1 cellular context compared by ENCODE assay signal in genomic region chr10:43137971-43138756, GRCh38.
TF ChIP-seq lines count a peak whose summit lies in the region.

A gene with protein sequence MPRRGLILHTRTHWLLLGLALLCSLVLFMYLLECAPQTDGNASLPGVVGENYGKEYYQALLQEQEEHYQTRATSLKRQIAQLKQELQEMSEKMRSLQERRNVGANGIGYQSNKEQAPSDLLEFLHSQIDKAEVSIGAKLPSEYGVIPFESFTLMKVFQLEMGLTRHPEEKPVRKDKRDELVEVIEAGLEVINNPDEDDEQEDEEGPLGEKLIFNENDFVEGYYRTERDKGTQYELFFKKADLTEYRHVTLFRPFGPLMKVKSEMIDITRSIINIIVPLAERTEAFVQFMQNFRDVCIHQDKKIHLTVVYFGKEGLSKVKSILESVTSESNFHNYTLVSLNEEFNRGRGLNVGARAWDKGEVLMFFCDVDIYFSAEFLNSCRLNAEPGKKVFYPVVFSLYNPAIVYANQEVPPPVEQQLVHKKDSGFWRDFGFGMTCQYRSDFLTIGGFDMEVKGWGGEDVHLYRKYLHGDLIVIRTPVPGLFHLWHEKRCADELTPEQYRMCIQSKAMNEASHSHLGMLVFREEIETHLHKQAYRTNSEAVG (plus strand): TSS chr10:43138445. CDS start chr10:43155150, 16,705 bp downstream.

TF ChIP-seq in K562, 482 proteins besides CTCF, POLR2A, EP300 and RAD21 (continued from another document and continues in another):
- TF ChIP-seq DMBX1 (CRISPR knock-in tag; IDR thresholded peaks at IDR 0.05; ENCODE audit: borderline replicate concordance) = no peak
- no peak for TF ChIP-seq ATF3 (IDR thresholded peaks at IDR 0.05)
- no peak for TF ChIP-seq ATF3 (CRISPR knock-in tag; conservative IDR thresholded peaks at IDR 0.05)
- 0 out of 2 replicates have a peak, but pooled peaks have one; percentile 48 for TF ChIP-seq KDM2B (CRISPR knock-in tag; IDR thresholded peaks at IDR 0.05)
- TF ChIP-seq THAP7 (CRISPR knock-in tag; IDR thresholded peaks at IDR 0.05) = no peak; the same call in 1 of the 2 replicates
- peak; percentile 48; the same call in 1 of the 2 replicates for TF ChIP-seq ETV1 (tag; conservative IDR thresholded peaks at IDR 0.05; ENCODE audit: low read depth)
- no peak for TF ChIP-seq FOXK2 (conservative IDR thresholded peaks at IDR 0.05 in 1 of 2, IDR thresholded peaks at IDR 0.05 in 1 of 2; ENCODE audit: low read depth in 2 of 2)
- no peak for TF ChIP-seq ZFP1 (CRISPR knock-in tag; IDR thresholded peaks at IDR 0.05)
- no peak for TF ChIP-seq HDAC3 (IDR thresholded peaks at IDR 0.05; ENCODE audit: borderline replicate concordance, partially characterized antibody)
- TF ChIP-seq ZNF24 (IDR thresholded peaks at IDR 0.05) = no peak
- TF ChIP-seq ZKSCAN1 (IDR thresholded peaks at IDR 0.05; ENCODE audit: low read depth, low read length) = no peak
- TF ChIP-seq ZNF143 (CRISPR knock-in tag; IDR thresholded peaks at IDR 0.05) = no peak
- TF ChIP-seq FOXP1 (CRISPR knock-in tag; IDR thresholded peaks at IDR 0.05) = peak; percentile 41; the same call in 1 of the 2 replicates
- no peak for TF ChIP-seq U2AF1 (optimal IDR thresholded peaks at IDR 0.05; ENCODE audit: low read depth, low read length)
- TF ChIP-seq, protein P1, sequence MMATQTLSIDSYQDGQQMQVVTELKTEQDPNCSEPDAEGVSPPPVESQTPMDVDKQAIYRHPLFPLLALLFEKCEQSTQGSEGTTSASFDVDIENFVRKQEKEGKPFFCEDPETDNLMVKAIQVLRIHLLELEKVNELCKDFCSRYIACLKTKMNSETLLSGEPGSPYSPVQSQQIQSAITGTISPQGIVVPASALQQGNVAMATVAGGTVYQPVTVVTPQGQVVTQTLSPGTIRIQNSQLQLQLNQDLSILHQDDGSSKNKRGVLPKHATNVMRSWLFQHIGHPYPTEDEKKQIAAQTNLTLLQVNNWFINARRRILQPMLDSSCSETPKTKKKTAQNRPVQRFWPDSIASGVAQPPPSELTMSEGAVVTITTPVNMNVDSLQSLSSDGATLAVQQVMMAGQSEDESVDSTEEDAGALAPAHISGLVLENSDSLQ (IDR thresholded peaks at IDR 0.05) = no peak
- TF ChIP-seq RCOR1 (IDR thresholded peaks at IDR 0.05; ENCODE audit: borderline replicate concordance in 1 of 2, low read depth in 2 of 2, low read length in 2 of 2) = peak in 1 of 2 experiments; percentile 66; a peak in 2 of 4 replicates
- TF ChIP-seq ZNF766 (CRISPR knock-in tag; conservative IDR thresholded peaks at IDR 0.05) = peak; percentile 77
- no peak for TF ChIP-seq FOXK1 (CRISPR knock-in tag; IDR thresholded peaks at IDR 0.05; ENCODE audit: borderline replicate concordance)
- no peak for TF ChIP-seq NFIX (CRISPR knock-in tag; IDR thresholded peaks at IDR 0.05; ENCODE audit: low read depth)
- no peak for TF ChIP-seq MTA1 (IDR thresholded peaks at IDR 0.05; ENCODE audit: borderline replicate concordance)
- no peak for TF ChIP-seq NCOA2 (IDR thresholded peaks at IDR 0.05; ENCODE audit: partially characterized antibody in 2 of 2)
- peak; percentile 61; the same call in 1 of the 2 replicates for TF ChIP-seq TFAP4 (CRISPR knock-in tag; IDR thresholded peaks at IDR 0.05; ENCODE audit: borderline replicate concordance)
- peak; percentile 76 for TF ChIP-seq MYC (IDR thresholded peaks at IDR 0.05; ENCODE audit: low read depth, low read length)
- TF ChIP-seq MYC (CRISPR knock-in tag; IDR thresholded peaks at IDR 0.05; ENCODE audit: borderline replicate concordance, low read depth) = no peak
- TF ChIP-seq GTF2F1 (IDR thresholded peaks at IDR 0.05; ENCODE audit: low read depth, low read length) = no peak
- no peak for TF ChIP-seq FUS (optimal IDR thresholded peaks at IDR 0.05; ENCODE audit: low read depth, low read length)
- peak in 2 of 3 experiments; percentile 22 to 65 for TF ChIP-seq YY1 (IDR thresholded peaks at IDR 0.05; ENCODE audit: borderline replicate concordance in 1 of 3, control insufficient read depth in 1 of 3, extremely low read depth in 1 of 3, insufficient read depth in 3 of 3, insufficient read length in 1 of 3, insufficient replicate concordance in 2 of 3, low read depth in 1 of 3, low read length in 2 of 3)
- TF ChIP-seq POLR2AphosphoS5 (IDR thresholded peaks at IDR 0.05; ENCODE audit: control insufficient read depth, insufficient read depth, low read depth, low read length) = no peak
- peak; percentile 65 for TF ChIP-seq ELF1 (tag; IDR thresholded peaks at IDR 0.05)
- TF ChIP-seq GATAD2B (IDR thresholded peaks at IDR 0.05; ENCODE audit: borderline replicate concordance) = peak; percentile 92
- no peak for TF ChIP-seq ZNF584 (CRISPR knock-in tag; IDR thresholded peaks at IDR 0.05; ENCODE audit: low read depth)
- TF ChIP-seq MED1 (CRISPR knock-in tag; IDR thresholded peaks at IDR 0.05; ENCODE audit: borderline replicate concordance) = no peak
- no peak for TF ChIP-seq XRCC5 (IDR thresholded peaks at IDR 0.05; ENCODE audit: low read depth, low read length)
- TF ChIP-seq BACH1 (tag; IDR thresholded peaks at IDR 0.05) = no peak
- no peak for TF ChIP-seq ZNF184 (CRISPR knock-in tag; IDR thresholded peaks at IDR 0.05)
- no peak for TF ChIP-seq DACH1 (IDR thresholded peaks at IDR 0.05; ENCODE audit: partially characterized antibody)
- TF ChIP-seq SMAD1 (IDR thresholded peaks at IDR 0.05; ENCODE audit: low read depth, low read length, partially characterized antibody) = no peak
- TF ChIP-seq ZNF395 (CRISPR knock-in tag; IDR thresholded peaks at IDR 0.05) = peak; percentile 80; the same call in 1 of the 2 replicates
- TF ChIP-seq ATF6 (CRISPR knock-in tag; IDR thresholded peaks at IDR 0.05) = no peak
- TF ChIP-seq, protein P2, sequence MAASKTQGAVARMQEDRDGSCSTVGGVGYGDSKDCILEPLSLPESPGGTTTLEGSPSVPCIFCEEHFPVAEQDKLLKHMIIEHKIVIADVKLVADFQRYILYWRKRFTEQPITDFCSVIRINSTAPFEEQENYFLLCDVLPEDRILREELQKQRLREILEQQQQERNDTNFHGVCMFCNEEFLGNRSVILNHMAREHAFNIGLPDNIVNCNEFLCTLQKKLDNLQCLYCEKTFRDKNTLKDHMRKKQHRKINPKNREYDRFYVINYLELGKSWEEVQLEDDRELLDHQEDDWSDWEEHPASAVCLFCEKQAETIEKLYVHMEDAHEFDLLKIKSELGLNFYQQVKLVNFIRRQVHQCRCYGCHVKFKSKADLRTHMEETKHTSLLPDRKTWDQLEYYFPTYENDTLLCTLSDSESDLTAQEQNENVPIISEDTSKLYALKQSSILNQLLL (CRISPR knock-in tag; IDR thresholded peaks at IDR 0.05; ENCODE audit: borderline replicate concordance) = no peak
- no peak for TF ChIP-seq ZNF311 (CRISPR knock-in tag; IDR thresholded peaks at IDR 0.05)
- TF ChIP-seq ZNF174 (CRISPR knock-in tag; IDR thresholded peaks at IDR 0.05) = no peak
- TF ChIP-seq, protein P3, sequence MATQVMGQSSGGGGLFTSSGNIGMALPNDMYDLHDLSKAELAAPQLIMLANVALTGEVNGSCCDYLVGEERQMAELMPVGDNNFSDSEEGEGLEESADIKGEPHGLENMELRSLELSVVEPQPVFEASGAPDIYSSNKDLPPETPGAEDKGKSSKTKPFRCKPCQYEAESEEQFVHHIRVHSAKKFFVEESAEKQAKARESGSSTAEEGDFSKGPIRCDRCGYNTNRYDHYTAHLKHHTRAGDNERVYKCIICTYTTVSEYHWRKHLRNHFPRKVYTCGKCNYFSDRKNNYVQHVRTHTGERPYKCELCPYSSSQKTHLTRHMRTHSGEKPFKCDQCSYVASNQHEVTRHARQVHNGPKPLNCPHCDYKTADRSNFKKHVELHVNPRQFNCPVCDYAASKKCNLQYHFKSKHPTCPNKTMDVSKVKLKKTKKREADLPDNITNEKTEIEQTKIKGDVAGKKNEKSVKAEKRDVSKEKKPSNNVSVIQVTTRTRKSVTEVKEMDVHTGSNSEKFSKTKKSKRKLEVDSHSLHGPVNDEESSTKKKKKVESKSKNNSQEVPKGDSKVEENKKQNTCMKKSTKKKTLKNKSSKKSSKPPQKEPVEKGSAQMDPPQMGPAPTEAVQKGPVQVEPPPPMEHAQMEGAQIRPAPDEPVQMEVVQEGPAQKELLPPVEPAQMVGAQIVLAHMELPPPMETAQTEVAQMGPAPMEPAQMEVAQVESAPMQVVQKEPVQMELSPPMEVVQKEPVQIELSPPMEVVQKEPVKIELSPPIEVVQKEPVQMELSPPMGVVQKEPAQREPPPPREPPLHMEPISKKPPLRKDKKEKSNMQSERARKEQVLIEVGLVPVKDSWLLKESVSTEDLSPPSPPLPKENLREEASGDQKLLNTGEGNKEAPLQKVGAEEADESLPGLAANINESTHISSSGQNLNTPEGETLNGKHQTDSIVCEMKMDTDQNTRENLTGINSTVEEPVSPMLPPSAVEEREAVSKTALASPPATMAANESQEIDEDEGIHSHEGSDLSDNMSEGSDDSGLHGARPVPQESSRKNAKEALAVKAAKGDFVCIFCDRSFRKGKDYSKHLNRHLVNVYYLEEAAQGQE (CRISPR knock-in tag; IDR thresholded peaks at IDR 0.05; ENCODE audit: low read depth) = no peak
- TF ChIP-seq, protein P4, sequence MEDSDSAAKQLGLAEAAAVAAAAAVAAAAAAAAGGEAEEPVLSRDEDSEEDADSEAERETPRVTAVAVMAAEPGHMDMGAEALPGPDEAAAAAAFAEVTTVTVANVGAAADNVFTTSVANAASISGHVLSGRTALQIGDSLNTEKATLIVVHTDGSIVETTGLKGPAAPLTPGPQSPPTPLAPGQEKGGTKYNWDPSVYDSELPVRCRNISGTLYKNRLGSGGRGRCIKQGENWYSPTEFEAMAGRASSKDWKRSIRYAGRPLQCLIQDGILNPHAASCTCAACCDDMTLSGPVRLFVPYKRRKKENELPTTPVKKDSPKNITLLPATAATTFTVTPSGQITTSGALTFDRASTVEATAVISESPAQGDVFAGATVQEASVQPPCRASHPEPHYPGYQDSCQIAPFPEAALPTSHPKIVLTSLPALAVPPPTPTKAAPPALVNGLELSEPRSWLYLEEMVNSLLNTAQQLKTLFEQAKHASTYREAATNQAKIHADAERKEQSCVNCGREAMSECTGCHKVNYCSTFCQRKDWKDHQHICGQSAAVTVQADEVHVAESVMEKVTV (CRISPR knock-in tag; IDR thresholded peaks at IDR 0.05) = no peak
- peak in 1 of 2 experiments; percentile 55; a peak in 2 of 4 replicates for TF ChIP-seq NRF1 (conservative IDR thresholded peaks at IDR 0.05 in 1 of 2, IDR thresholded peaks at IDR 0.05 in 1 of 2)
- no peak for TF ChIP-seq MXD1 (CRISPR knock-in tag; IDR thresholded peaks at IDR 0.05; ENCODE audit: borderline replicate concordance, poor library complexity, severe bottlenecking)
- TF ChIP-seq NR2C1 (IDR thresholded peaks at IDR 0.05) = no peak
- no peak for TF ChIP-seq NR2C1 (tag; IDR thresholded peaks at IDR 0.05)
